Comparison of ENCODE assay signal across 14 cellular contexts in genomic region chr17:63426917-63427308, GRCh38.
"Had no signal": no experiment of that assay in that cellular context is flagged by ENCODE, and none has a peak within 500 bp of the region (broad histone marks: within the 10 kb centered on the region; RNA-seq: fewer than 3 reads in every experiment).

No MANE protein-coding gene starts in this region.

- ATAC-seq: left ventricle myocardium superior, sciatic nerve had no signal

- H2AFZ ChIP-seq: hepatocyte had no signal

- H3K27ac ChIP-seq: coronary artery, hepatocyte, spleen had no signal

- H3K4me3 Mint-ChIP-seq: activated naive CD4-positive, alpha-beta T cell treated with anti-CD3 and anti-CD28 coated beads for 36 hours; nephron progenitor cell had no signal

- H3K9me3 Mint-ChIP-seq: activated naive CD4-positive, alpha-beta T cell treated with anti-CD3 and anti-CD28 coated beads for 36 hours; nephron progenitor cell had no signal

- H3K79me2 ChIP-seq: hepatocyte had no signal

- H3K27ac Mint-ChIP-seq: activated naive CD4-positive, alpha-beta T cell treated with anti-CD3 and anti-CD28 coated beads for 36 hours; nephron progenitor cell had no signal

- DNase-seq: activated CD4-positive, alpha-beta T cell treated with anti-CD3 and anti-CD28 coated beads for 48 hours; activated naive CD4-positive, alpha-beta T cell treated with anti-CD3 and anti-CD28 coated beads for 36 hours; effector CD4-positive, alpha-beta T cell; left ventricle myocardium superior; mesendoderm; nephron progenitor cell; spleen; stimulated activated CD4-positive, alpha-beta T cell treated with anti-CD3 and anti-CD28 coated beads, Interleukin-1b, Interleukin-23, amount 100 ng/mL, for 48 hours; stimulated activated naive CD4-positive, alpha-beta T cell; substantia nigra; trophoblast cell had no signal

- H3K4me3 ChIP-seq: coronary artery, hepatocyte, spleen had no signal

- H3K27me3 ChIP-seq: hepatocyte had no signal

- H3K4me2 ChIP-seq: hepatocyte had no signal

- H3K9me3 ChIP-seq: spleen had no signal
